10 cellular contexts compared by ENCODE assay signal in the genomic region with DNA sequence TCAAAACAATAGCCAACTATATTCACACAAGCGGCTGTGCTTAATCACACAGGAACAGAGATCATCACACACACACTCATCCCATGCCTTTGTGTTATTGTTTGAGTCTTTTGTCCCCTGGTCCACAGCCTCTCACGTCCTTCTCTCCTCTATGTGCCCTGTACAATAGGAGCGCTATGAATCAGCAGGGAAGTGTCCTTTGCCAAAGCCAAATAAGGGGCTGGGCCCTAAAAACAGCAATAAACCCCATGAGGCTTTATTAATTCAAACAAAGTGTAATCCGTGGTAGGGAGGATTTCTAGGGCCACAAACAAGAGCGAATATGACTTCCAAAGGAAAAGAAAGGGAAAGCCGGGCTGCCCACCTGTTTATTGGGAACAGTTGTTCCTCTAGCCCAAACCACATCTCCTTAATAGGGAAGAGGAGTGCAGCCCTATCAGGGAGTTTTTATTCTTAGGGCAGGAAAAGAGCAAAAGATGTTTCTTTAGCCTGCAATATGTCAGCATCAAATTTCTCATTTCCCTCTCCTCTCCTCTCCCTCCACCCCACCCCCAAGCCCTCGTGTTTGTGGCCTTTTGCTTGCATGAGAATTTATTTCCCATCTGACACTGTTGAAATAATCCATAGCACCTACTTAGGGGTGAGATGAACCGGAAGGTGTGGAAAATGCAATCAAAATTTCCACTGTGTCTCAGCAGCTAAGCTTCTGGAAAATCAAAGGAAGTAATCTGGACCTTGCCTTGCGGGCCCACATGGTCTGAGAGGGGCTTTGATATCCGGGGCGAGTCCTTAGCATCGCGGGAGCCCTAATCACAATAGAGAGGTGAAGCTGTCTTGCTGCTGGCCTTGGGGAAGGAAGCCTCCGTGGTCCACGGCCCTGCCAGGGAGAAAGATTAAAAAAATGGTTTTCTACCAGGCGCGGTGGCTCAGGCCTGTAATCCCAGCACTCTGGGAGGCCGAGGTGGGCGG. TPM values are rescaled to one million over a fixed set of nuclear protein-coding genes. Genes with fewer than 3 reads are reported as not detected.
A peak's percentile ranks its signal among the peaks of the same experiment; 100 is the strongest.
DNase-seq lines count a peak whose midpoint lies in the region; TF ChIP-seq lines count a peak whose summit lies in the region.
"Had no signal": no experiment of that assay in that cellular context is flagged by ENCODE, and none has a peak within 500 bp of the region (broad histone marks: within the 10 kb centered on the region; RNA-seq: fewer than 3 reads in every experiment).

No MANE protein-coding gene starts in this region.

- H3K4me1 ChIP-seq in rectal smooth muscle tissue (ENCODE audit: control insufficient read depth, insufficient read depth, low read length) (peaks cover 38% of the 10 kb centered on the region), breast epithelium (no peaks in the 10 kb centered on the region)

- TF ChIP-seq CTCF in Calu3 (IDR thresholded peaks at IDR 0.05; ENCODE audit: unreplicated experiment): no peak
- TF ChIP-seq CTCF in breast epithelium (IDR thresholded peaks at IDR 0.05): no peak

- BruUV-seq in Calu3 (replicated peaks; lab: Mats Ljungman, UMichigan): no TSS peak

- H3K4me3 ChIP-seq in rectal smooth muscle tissue (ENCODE audit: low read length) (no peak overlapping the region), breast epithelium (no peak overlapping the region)
- H3K4me3 ChIP-seq: tibial nerve had no signal

- in situ Hi-C loops in SK-MEL-5 (cut with HindIII; ENCODE audit: low pct_unique_long_range_greater_than_20kb, low sequenced_read_pairs): no loop called here

- no peaks in the 10 kb centered on the region for H3K36me3 ChIP-seq in rectal smooth muscle tissue (ENCODE audit: control insufficient read depth, insufficient read depth, low read length)
- H3K36me3 ChIP-seq in breast epithelium: no peaks in the 10 kb centered on the region
- H3K36me3 ChIP-seq: tibial nerve had no signal

- H3K9me3 ChIP-seq in breast epithelium: no peaks in the 10 kb centered on the region
- H3K9me3 ChIP-seq: tibial nerve had no signal

- TF ChIP-seq POLR2A in breast epithelium (IDR thresholded peaks at IDR 0.05): no peak

- H3K9ac ChIP-seq in rectal smooth muscle tissue (ENCODE audit: low read length): no peak overlapping the region

- H3K4me3 Mint-ChIP-seq in Calu3 (ENCODE audit: low read depth, unreplicated experiment): no peak overlapping the region
- H3K4me3 Mint-ChIP-seq: CD4-positive, alpha-beta T cell had no signal

- CTCF ChIA-PET in Calu3 (lab: Charles Lee): no interaction called here

- H3K27me3 ChIP-seq in rectal smooth muscle tissue (ENCODE audit: control insufficient read depth, insufficient read depth, low read length): no peaks in the 10 kb centered on the region
- H3K27me3 ChIP-seq in breast epithelium: no peaks in the 10 kb centered on the region
- H3K27me3 ChIP-seq: tibial nerve had no signal

- H3K27ac ChIP-seq in rectal smooth muscle tissue (ENCODE audit: low read depth, low read length) (peak overlapping the region; percentile 91), breast epithelium (peak overlapping the region in 1 of 2 donors; percentile 32)

- no peak overlapping the region for H3K27ac Mint-ChIP-seq in Calu3 (ENCODE audit: unreplicated experiment)
- H3K27ac Mint-ChIP-seq: CD4-positive, alpha-beta T cell had no signal

- H3K4me1 Mint-ChIP-seq in Calu3 (ENCODE audit: low read depth, unreplicated experiment): no peaks in the 10 kb centered on the region

- intact Hi-C loops in Calu3 (cut with micrococcal nuclease; ENCODE audit: unreplicated experiment): no loop called here
- intact Hi-C loops in breast epithelium (cut with DNase I; ENCODE audit: low total_unique reads): no loop called here

- peak; percentile 70 for DNase-seq in M059J (ENCODE audit: low read depth)
- peak; percentile 80 for DNase-seq in SK-MEL-5 (ENCODE audit: low read depth, low spot score)
- peak; percentile 86 for DNase-seq in foreskin melanocyte
- DNase-seq in SIG-M5 (lab: John Stamatoyannopoulos, UW): no peak
- DNase-seq in epidermal melanocyte (ENCODE audit: insufficient read length, low spot score): no peak
- no peak for DNase-seq in Calu3
- no peak for DNase-seq in breast epithelium (ENCODE audit: low spot score in 2 of 2)
- DNase-seq: CD4-positive, alpha-beta T cell had no signal

- peaks cover 36% of the 10 kb centered on the region for H3K27me3 Mint-ChIP-seq in Calu3 (ENCODE audit: unreplicated experiment)
- H3K27me3 Mint-ChIP-seq: CD4-positive, alpha-beta T cell had no signal

- H3K9me3 Mint-ChIP-seq in Calu3 (ENCODE audit: low read depth, unreplicated experiment): no peaks in the 10 kb centered on the region
- H3K9me3 Mint-ChIP-seq: CD4-positive, alpha-beta T cell had no signal

- H3K36me3 Mint-ChIP-seq in Calu3 (ENCODE audit: insufficient read depth, unreplicated experiment): no peaks in the 10 kb centered on the region

RNA-seq across cellular contexts. Expression of a gene that starts 45.3 kb away (rescaled TPM):
- 2.6 and 6.1 TPM in 2 replicates for total RNA-seq in M059J (2014; rRNA removed; shearing (Covaris generic))
- 56.9 and 66.0 TPM in 2 replicates for total RNA-seq in SK-MEL-5 (2014; rRNA removed; shearing (Covaris generic))
- polyA plus RNA-seq in SK-MEL-5 (2015; cell fraction: cytosol; rRNA removed): 97.7 and 127 TPM in 2 replicates
- 55.2 and 60.1 TPM in 2 replicates for polyA plus RNA-seq in SK-MEL-5 (2015; cell fraction: nucleus; rRNA removed)
- total RNA-seq in Calu3 (2022): 9.8 and 11.8 TPM in 2 replicates
- 10 to 100 TPM; 24.0 to 37.6 (median 25.6) TPM for total RNA-seq in breast epithelium

Comparison
In these comparisons a context has a peak if more than half of its experiments do, and no peak if none do; other contexts are left out.
1. DNase-seq: peak in M059J (single experiment), SK-MEL-5 (single experiment) and foreskin melanocyte (single experiment); none in SIG-M5 (single experiment), epidermal melanocyte (single experiment), Calu3 (single experiment) and breast epithelium (0 of 2).